In genomic region chr7:7554021-7554432, GRCh38 we compare ENCODE assay signal across 9 cellular contexts. TPM values are rescaled to one million over a fixed set of nuclear protein-coding genes. Genes with fewer than 3 reads are reported as not detected.
DNase-seq lines count a peak whose midpoint lies in the region; ATAC-seq, FAIRE-seq and TF ChIP-seq lines count a peak whose summit lies in the region.
"Had no signal": no experiment of that assay in that cellular context is flagged by ENCODE, and none has a peak within 500 bp of the region (broad histone marks: within the 10 kb centered on the region; RNA-seq: fewer than 3 reads in every experiment).

No MANE protein-coding gene starts in this region.

- TF ChIP-seq CTCF in retinal pigment epithelial cell (conservative IDR thresholded peaks at IDR 0.05; ENCODE audit: low read depth, low read length) (no peak), HepG2 (CRISPR knock-in tag; IDR thresholded peaks at IDR 0.05) (no peak)

- BruUV-seq in HepG2 (replicated peaks; lab: Mats Ljungman, UMichigan), result no TSS peak

- intact Hi-C loops in HepG2 (cut with micrococcal nuclease; ENCODE audit: unreplicated experiment), result no loop called here

- H4K20me1 ChIP-seq in HepG2 (ENCODE audit: insufficient read depth, low read length), result no peaks in the 10 kb centered on the region

- 90% methylated on average over 5 of the region's 5 CpGs for WGBS in HepG2 (ENCODE audit: low lambda C conversion rate)

- H3K9me3 ChIP-seq in HepG2 (ENCODE audit: low read length), result no peaks in the 10 kb centered on the region

- POLR2A ChIA-PET in HepG2 (lab: Yijun Ruan, JAX), result no interaction called here

- TF ChIP-seq POLR2A in HepG2 (IDR thresholded peaks at IDR 0.05; ENCODE audit: insufficient read depth in 1 of 2, low read depth in 2 of 2, low read length in 2 of 2), result no peak

- H3K27me3 ChIP-seq in HepG2 (ENCODE audit: control insufficient read depth in 1 of 2, insufficient read depth in 2 of 2, low read length in 2 of 2), result no peaks in the 10 kb centered on the region

- CTCF ChIA-PET in HepG2 (lab: Yijun Ruan, JAX; ENCODE audit: low intra/inter-chr PET ratio, low total read pairs), result no interaction called here

- H3K9ac ChIP-seq in HepG2 (ENCODE audit: insufficient read depth, low read depth, low read length), result no peak overlapping the region

- H3K36me3 ChIP-seq in HepG2 (replicated peaks in 1 of 2; ENCODE audit: control insufficient read depth in 1 of 2, insufficient read depth in 2 of 2, low read length in 2 of 2), result no peaks in the 10 kb centered on the region

- no peaks in the 10 kb centered on the region for H3K4me1 ChIP-seq in HepG2 (ENCODE audit: insufficient read depth, low read length)

- DNase-seq in GM03348 (ENCODE audit: low spot score) (peak; percentile 48), NCI-H2227 (lab: John Stamatoyannopoulos, UW; ENCODE audit: unreplicated experiment) (peak; percentile 29), cerebellar cortex (ENCODE audit: low spot score) (peak; percentile 93), retinal pigment epithelial cell (ENCODE audit: low read depth) (peak; percentile 83), HepG2 (ENCODE audit: low spot score) (no peak)
- DNase-seq: central memory CD4-positive, alpha-beta T cell had no signal

- H3K4me2 ChIP-seq in HepG2 (ENCODE audit: low read depth, low read length), result no peak overlapping the region

- ATAC-seq in GM18909 (IDR thresholded peaks at IDR 0.05; ENCODE audit: poor library complexity, unreplicated experiment) (no peak), HG03432 (IDR thresholded peaks at IDR 0.05; ENCODE audit: unreplicated experiment) (no peak), HepG2 (no peak)
- ATAC-seq in activated CD4-positive, CD25-positive, alpha-beta regulatory T cell treated with anti-CD3 and anti-CD28 coated beads, Interleukin-2, amount 50 U/mL, for 24 hours, result no peak

- in situ Hi-C loops in HepG2 (cut with HindIII; ENCODE audit: extremely low pct_ligation_motif_present, low pct_unique_long_range_greater_than_20kb), result no loop called here

- no peaks in the 10 kb centered on the region for H3K79me2 ChIP-seq in HepG2 (ENCODE audit: insufficient read depth, low read length)

- FAIRE-seq in HepG2 (lab: Jason Lieb, UNC), result no peak

- H3K27ac ChIP-seq in HepG2 (ENCODE audit: extremely low read length, insufficient read depth, low read length), result no peak overlapping the region

- TF ChIP-seq EP300 in HepG2 (IDR thresholded peaks at IDR 0.05; ENCODE audit: low read depth in 2 of 2, low read length in 2 of 2) (no peak), HepG2 (CRISPR knock-in tag; IDR thresholded peaks at IDR 0.05; ENCODE audit: borderline replicate concordance) (no peak)

- no peak overlapping the region for H2AFZ ChIP-seq in HepG2 (ENCODE audit: low read length)

- no peak for TF ChIP-seq RAD21 in HepG2 (CRISPR knock-in tag; IDR thresholded peaks at IDR 0.05)

- H3K4me3 ChIP-seq in retinal pigment epithelial cell (ENCODE audit: low read length) (no peak overlapping the region), HepG2 (replicated peaks in 1 of 3; ENCODE audit: insufficient read depth in 1 of 3, low read depth in 2 of 3, low read length in 3 of 3) (no peak overlapping the region)

TF ChIP-seq in HepG2, 621 proteins besides CTCF, POLR2A, EP300 and RAD21:
- no peak for TF ChIP-seq TP53 (CRISPR knock-in tag; conservative IDR thresholded peaks at IDR 0.05)

RNA-seq across cellular contexts. Expression of gene MIOS, which starts 12.7 kb away (rescaled TPM):
- 33.5 and 36.2 TPM in 2 replicates for total RNA-seq in HepG2 (2016; rRNA removed; fragmentation: Illumina TruSeq; extraction: Trizol)
- total RNA-seq in HepG2 (2016; cell fraction: cytosol; rRNA removed; fragmentation: Illumina TruSeq; extraction: Trizol; ENCODE audit: low read depth), result 11.4 and 12.2 TPM in 2 replicates
- total RNA-seq in HepG2 (2016; cell fraction: insoluble cytoplasmic fraction; rRNA removed; fragmentation: Illumina TruSeq; extraction: Trizol), result 31.5 and 33.8 TPM in 2 replicates
- total RNA-seq in HepG2 (2016; cell fraction: membrane; rRNA removed; fragmentation: Illumina TruSeq; extraction: Trizol), result 18.8 and 19.9 TPM in 2 replicates
- 39.3 and 42.7 TPM in 2 replicates for total RNA-seq in HepG2 (2016; cell fraction: nucleus; rRNA removed; fragmentation: Illumina TruSeq; extraction: Trizol)
- polyA plus RNA-seq in HepG2 (2011; rRNA removed), result 11.8 and 15.2 TPM in 2 replicates
- 5.7 and 8.9 TPM in 2 replicates for polyA plus RNA-seq in HepG2 (2011; cell fraction: cytosol; rRNA removed)
- polyA plus RNA-seq in HepG2 (2011; cell fraction: nucleus; rRNA removed), result 8.6 and 10.4 TPM in 2 replicates
- 9.7 and 10.5 TPM in 2 replicates for polyA plus RNA-seq in HepG2 (2012)
- polyA plus RNA-seq in HepG2 (2016; cell fraction: cytosol; fragmentation: Illumina TruSeq; extraction: Trizol; ENCODE audit: low read depth), result 6.4 and 7.1 TPM in 2 replicates
- polyA plus RNA-seq in HepG2 (2016; cell fraction: insoluble cytoplasmic fraction; fragmentation: Illumina TruSeq; extraction: Trizol; ENCODE audit: low read depth), result 19.7 and 23.4 TPM in 2 replicates
- 7.5 and 8.1 TPM in 2 replicates for polyA plus RNA-seq in HepG2 (2016; cell fraction: membrane; fragmentation: Illumina TruSeq; extraction: Trizol; ENCODE audit: low read depth)
- polyA plus RNA-seq in HepG2 (2016; cell fraction: nucleus; fragmentation: Illumina TruSeq; extraction: Trizol; ENCODE audit: insufficient read depth, low read depth), result 24.2 and 27.0 TPM in 2 replicates
- 8.8 and 16.3 TPM in 2 replicates for polyA minus RNA-seq in HepG2 (2011; rRNA and poly(A)+ RNA removed; ENCODE audit: low replicate concordance)
- polyA minus RNA-seq in HepG2 (2011; cell fraction: cytosol; rRNA and poly(A)+ RNA removed), result 9.5 and 13.8 TPM in 2 replicates
- polyA minus RNA-seq in HepG2 (2011; cell fraction: nucleus; rRNA and poly(A)+ RNA removed), result 78.3 and 78.4 TPM in 2 replicates

RNA-seq across cellular contexts. Expression of gene COL28A1, which starts 18.4 kb away (rescaled TPM):
- total RNA-seq in HepG2 (2016; rRNA removed; fragmentation: Illumina TruSeq; extraction: Trizol), result 0.07 TPM in 1 of 2 replicates, not detected in the other
- total RNA-seq in HepG2 (2016; cell fraction: cytosol; rRNA removed; fragmentation: Illumina TruSeq; extraction: Trizol; ENCODE audit: low read depth), result not detected in 2 replicates
- 0.04 TPM in 1 of 2 replicates, not detected in the other for total RNA-seq in HepG2 (2016; cell fraction: insoluble cytoplasmic fraction; rRNA removed; fragmentation: Illumina TruSeq; extraction: Trizol)
- not detected in 2 replicates for total RNA-seq in HepG2 (2016; cell fraction: membrane; rRNA removed; fragmentation: Illumina TruSeq; extraction: Trizol)
- 0.19 and 0.25 TPM in 2 replicates for total RNA-seq in HepG2 (2016; cell fraction: nucleus; rRNA removed; fragmentation: Illumina TruSeq; extraction: Trizol)
- polyA plus RNA-seq in HepG2 (2011; rRNA removed), result 0.07 and 0.15 TPM in 2 replicates
- 0.03 TPM in 1 of 2 replicates, not detected in the other for polyA plus RNA-seq in HepG2 (2011; cell fraction: cytosol; rRNA removed)
- polyA plus RNA-seq in HepG2 (2011; cell fraction: nucleus; rRNA removed), result 0.61 and 0.79 TPM in 2 replicates
- 0.08 and 0.13 TPM in 2 replicates for polyA plus RNA-seq in HepG2 (2012)
- polyA plus RNA-seq in HepG2 (2016; cell fraction: cytosol; fragmentation: Illumina TruSeq; extraction: Trizol; ENCODE audit: low read depth), result not detected in 2 replicates
- not detected in 2 replicates for polyA plus RNA-seq in HepG2 (2016; cell fraction: insoluble cytoplasmic fraction; fragmentation: Illumina TruSeq; extraction: Trizol; ENCODE audit: low read depth)
- polyA plus RNA-seq in HepG2 (2016; cell fraction: membrane; fragmentation: Illumina TruSeq; extraction: Trizol; ENCODE audit: low read depth), result not detected in 2 replicates
- polyA plus RNA-seq in HepG2 (2016; cell fraction: nucleus; fragmentation: Illumina TruSeq; extraction: Trizol; ENCODE audit: insufficient read depth, low read depth), result 0.11 and 0.25 TPM in 2 replicates
- polyA minus RNA-seq in HepG2 (2011; rRNA and poly(A)+ RNA removed; ENCODE audit: low replicate concordance), result not detected in 2 replicates
- not detected in 2 replicates for polyA minus RNA-seq in HepG2 (2011; cell fraction: cytosol; rRNA and poly(A)+ RNA removed)
- 0.37 and 0.39 TPM in 2 replicates for polyA minus RNA-seq in HepG2 (2011; cell fraction: nucleus; rRNA and poly(A)+ RNA removed)
